ENCODE assay signal across 6 cellular contexts in the genomic region with DNA sequence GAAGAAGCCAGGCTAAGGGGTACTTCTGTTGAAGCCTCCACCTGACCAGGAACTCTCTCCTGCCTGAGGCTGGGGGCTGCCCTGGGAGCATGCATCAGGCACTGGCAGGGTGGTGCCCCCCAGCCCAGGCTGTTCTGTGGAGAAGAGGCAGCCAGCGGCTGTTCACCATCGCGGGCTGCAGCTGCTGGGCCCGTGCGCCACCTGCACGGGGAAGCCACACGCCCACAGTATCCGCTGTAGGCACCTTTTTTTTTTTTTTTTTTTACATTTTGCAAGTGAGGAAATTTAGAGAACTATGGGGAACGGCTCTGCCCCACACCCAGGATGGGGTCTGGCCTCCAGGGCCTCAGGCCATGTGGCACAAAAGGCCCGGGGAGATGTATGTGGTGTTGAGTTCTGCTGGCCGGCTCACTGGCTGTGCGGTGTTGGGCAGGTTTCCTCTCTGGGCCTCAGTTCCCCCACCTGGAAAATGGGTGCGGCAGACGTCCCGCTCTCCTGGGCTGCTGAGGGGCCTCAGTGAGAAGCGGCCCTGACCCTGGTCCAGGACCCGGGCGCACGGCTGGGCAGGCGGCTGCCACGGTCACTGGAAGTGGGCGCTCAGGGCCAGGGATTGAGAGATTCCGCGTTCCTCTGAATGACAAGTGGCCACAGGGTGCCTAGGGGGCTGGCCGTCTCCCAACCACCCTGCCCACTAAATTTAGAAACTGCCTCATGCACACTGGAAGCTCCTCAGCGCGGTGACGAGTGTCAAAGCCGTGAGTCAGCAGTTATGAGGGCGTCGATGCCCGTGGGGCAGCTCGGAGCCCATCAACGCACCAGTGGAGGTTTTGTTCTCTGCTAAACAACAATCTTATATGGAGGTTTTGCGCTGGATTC. TPM values are rescaled to one million over a fixed set of nuclear protein-coding genes. Genes with fewer than 3 reads are reported as not detected.
DNase-seq lines count a peak whose midpoint lies in the region.

No MANE protein-coding gene starts in this region.

- no peak overlapping the region for H3K27ac Mint-ChIP-seq in activated T-helper 1 cell treated with anti-CD3 and anti-CD28 coated beads, Interleukin-12 subunit alpha, Interleukin-12 subunit beta, Interleukin-2, Interleukin-4 antibody, amounts not matched to agents 30 ng/mL and 10 ng/mL and 1 ng/mL, durations not matched to agents 14 hours and 24 hours and 36 hours

- intact Hi-C loops in activated T-helper 1 cell treated with anti-CD3 and anti-CD28 coated beads, Interleukin-12 subunit alpha, Interleukin-12 subunit beta, Interleukin-2, Interleukin-4 antibody, amounts not matched to agents 30 ng/mL and 10 ng/mL and 1 ng/mL, durations not matched to agents 14 hours and 24 hours and 36 hours (cut with micrococcal nuclease), result loop anchor here (2.0 kb wide), 1 partner anchor 20 kb away; no protein-coding TSS in a partner anchor

- H3K4me3 Mint-ChIP-seq in activated T-helper 1 cell treated with anti-CD3 and anti-CD28 coated beads, Interleukin-12 subunit alpha, Interleukin-12 subunit beta, Interleukin-2, Interleukin-4 antibody, amounts not matched to agents 30 ng/mL and 10 ng/mL and 1 ng/mL, durations not matched to agents 14 hours and 24 hours and 36 hours, result no peak overlapping the region

- H3K36me3 Mint-ChIP-seq in activated T-helper 1 cell treated with anti-CD3 and anti-CD28 coated beads, Interleukin-12 subunit alpha, Interleukin-12 subunit beta, Interleukin-2, Interleukin-4 antibody, amounts not matched to agents 30 ng/mL and 10 ng/mL and 1 ng/mL, durations not matched to agents 14 hours and 24 hours and 36 hours (ENCODE audit: low read depth), result no peaks in the 10 kb centered on the region

- H3K9me3 Mint-ChIP-seq in activated T-helper 1 cell treated with anti-CD3 and anti-CD28 coated beads, Interleukin-12 subunit alpha, Interleukin-12 subunit beta, Interleukin-2, Interleukin-4 antibody, amounts not matched to agents 30 ng/mL and 10 ng/mL and 1 ng/mL, durations not matched to agents 14 hours and 24 hours and 36 hours, result no peaks in the 10 kb centered on the region

- H3K4me1 Mint-ChIP-seq in activated T-helper 1 cell treated with anti-CD3 and anti-CD28 coated beads, Interleukin-12 subunit alpha, Interleukin-12 subunit beta, Interleukin-2, Interleukin-4 antibody, amounts not matched to agents 30 ng/mL and 10 ng/mL and 1 ng/mL, durations not matched to agents 14 hours and 24 hours and 36 hours (ENCODE audit: low read depth), result peaks cover 13% of the 10 kb centered on the region

- DNase-seq in activated T-cell treated with anti-CD3 and anti-CD28 coated beads for 1 hour (ENCODE audit: low read depth), result peak; percentile 33
- DNase-seq in activated T-cell treated with anti-CD3 and anti-CD28 coated beads for 4 hours, result no peak
- peak; percentile 20 for DNase-seq in activated T-helper 1 cell treated with anti-CD3 and anti-CD28 coated beads, Interleukin-12 subunit alpha, Interleukin-12 subunit beta, Interleukin-2, Interleukin-4 antibody, amounts not matched to agents 30 ng/mL and 10 ng/mL and 1 ng/mL, durations not matched to agents 14 hours and 24 hours and 36 hours (ENCODE audit: low spot score)
- peak; percentile 20 for DNase-seq in left kidney (ENCODE audit: low read depth, low spot score)
- no peak for DNase-seq in NCI-H510A (lab: John Stamatoyannopoulos, UW)
- no peak for DNase-seq in NCI-H526 (lab: John Stamatoyannopoulos, UW)

- no peaks in the 10 kb centered on the region for H3K27me3 Mint-ChIP-seq in activated T-helper 1 cell treated with anti-CD3 and anti-CD28 coated beads, Interleukin-12 subunit alpha, Interleukin-12 subunit beta, Interleukin-2, Interleukin-4 antibody, amounts not matched to agents 30 ng/mL and 10 ng/mL and 1 ng/mL, durations not matched to agents 14 hours and 24 hours and 36 hours (ENCODE audit: insufficient read depth)

RNA-seq across cellular contexts. Expression of a gene that starts 8.8 kb away (rescaled TPM):
- 94.3 and 97.9 TPM in 2 replicates for total RNA-seq in activated T-helper 1 cell treated with anti-CD3 and anti-CD28 coated beads, Interleukin-12 subunit alpha, Interleukin-12 subunit beta, Interleukin-2, Interleukin-4 antibody, amounts not matched to agents 30 ng/mL and 10 ng/mL and 1 ng/mL, durations not matched to agents 14 hours and 24 hours and 36 hours

RNA-seq across cellular contexts. Expression of a gene that starts 17.5 kb away (rescaled TPM):
- total RNA-seq in activated T-helper 1 cell treated with anti-CD3 and anti-CD28 coated beads, Interleukin-12 subunit alpha, Interleukin-12 subunit beta, Interleukin-2, Interleukin-4 antibody, amounts not matched to agents 30 ng/mL and 10 ng/mL and 1 ng/mL, durations not matched to agents 14 hours and 24 hours and 36 hours, result 48.1 and 51.7 TPM in 2 replicates

RNA-seq across cellular contexts. Expression of a gene that starts 43.0 kb away (rescaled TPM):
- 0.03 TPM in 1 of 2 replicates, not detected in the other for total RNA-seq in activated T-helper 1 cell treated with anti-CD3 and anti-CD28 coated beads, Interleukin-12 subunit alpha, Interleukin-12 subunit beta, Interleukin-2, Interleukin-4 antibody, amounts not matched to agents 30 ng/mL and 10 ng/mL and 1 ng/mL, durations not matched to agents 14 hours and 24 hours and 36 hours

RNA-seq across cellular contexts. Expression of a gene that starts 53.7 kb away (rescaled TPM):
- total RNA-seq in activated T-helper 1 cell treated with anti-CD3 and anti-CD28 coated beads, Interleukin-12 subunit alpha, Interleukin-12 subunit beta, Interleukin-2, Interleukin-4 antibody, amounts not matched to agents 30 ng/mL and 10 ng/mL and 1 ng/mL, durations not matched to agents 14 hours and 24 hours and 36 hours, result 1.9 and 2.2 TPM in 2 replicates

RNA-seq across cellular contexts. Expression of a gene that starts 56.8 kb away (rescaled TPM):
- 55.7 and 56.0 TPM in 2 replicates for total RNA-seq in activated T-helper 1 cell treated with anti-CD3 and anti-CD28 coated beads, Interleukin-12 subunit alpha, Interleukin-12 subunit beta, Interleukin-2, Interleukin-4 antibody, amounts not matched to agents 30 ng/mL and 10 ng/mL and 1 ng/mL, durations not matched to agents 14 hours and 24 hours and 36 hours

Comparison
In these comparisons a context has a peak if more than half of its experiments do, and no peak if none do; other contexts are left out.
1. DNase-seq: peak in activated T-cell treated with anti-CD3 and anti-CD28 coated beads for 1 hour (single experiment), activated T-helper 1 cell treated with anti-CD3 and anti-CD28 coated beads, Interleukin-12 subunit alpha, Interleukin-12 subunit beta, Interleukin-2, Interleukin-4 antibody, amounts not matched to agents 30 ng/mL and 10 ng/mL and 1 ng/mL, durations not matched to agents 14 hours and 24 hours and 36 hours (single experiment) and left kidney (single experiment); none in activated T-cell treated with anti-CD3 and anti-CD28 coated beads for 4 hours (single experiment), NCI-H510A (single experiment) and NCI-H526 (0 of 2).